ENCODE assay signal across 12 cellular contexts in genomic region chr18:75216926-75217303, GRCh38. TPM values are rescaled to one million over a fixed set of nuclear protein-coding genes. Genes with fewer than 3 reads are reported as not detected.
A peak's percentile ranks its signal among the peaks of the same experiment; 100 is the strongest.
DNase-seq lines count a peak whose midpoint lies in the region; ATAC-seq and TF ChIP-seq lines count a peak whose summit lies in the region.
"Had no signal": no experiment of that assay in that cellular context is flagged by ENCODE, and none has a peak within 500 bp of the region (broad histone marks: within the 10 kb centered on the region; RNA-seq: fewer than 3 reads in every experiment).

No MANE protein-coding gene starts in this region.

- no peak overlapping the region for H4K91ac ChIP-seq in H9 (ENCODE audit: insufficient read length, low read depth, low read length)

- H3K56ac ChIP-seq in H9 (ENCODE audit: insufficient read length, low read depth, low read length) = no peak overlapping the region

- no peaks in the 10 kb centered on the region for H3K9me3 Mint-ChIP-seq in CD8-positive, alpha-beta T cell
- no peaks in the 10 kb centered on the region for H3K9me3 Mint-ChIP-seq in H9

- H3K23me2 ChIP-seq in H9 (ENCODE audit: insufficient read length, low read depth, low read length, poor library complexity, severe bottlenecking) = no peaks in the 10 kb centered on the region

- CTCF ChIA-PET in CD8-positive, alpha-beta T cell (lab: Charles Lee) = interaction anchor here (1.1 kb wide), 1 partner anchor 24 kb away, joined by 3 read pairs; no protein-coding TSS in a partner anchor

- no peak for TF ChIP-seq CTCF in CD8-positive, alpha-beta T cell (IDR thresholded peaks at IDR 0.05)
- TF ChIP-seq CTCF in Peyer's patch (IDR thresholded peaks at IDR 0.05) (no peak), gastroesophageal sphincter (IDR thresholded peaks at IDR 0.05) (no peak), sigmoid colon (IDR thresholded peaks at IDR 0.05) (no peak), H9 (conservative IDR thresholded peaks at IDR 0.05) (no peak)

- no peak overlapping the region for H2BK20ac ChIP-seq in H9 (ENCODE audit: low read depth, low read length, poor library complexity, severe bottlenecking)

- H2BK12ac ChIP-seq in H9 (ENCODE audit: insufficient read length, low read depth, low read length) = no peak overlapping the region

- H3K79me2 ChIP-seq in H9 (ENCODE audit: insufficient read depth, low read length) = no peaks in the 10 kb centered on the region

- no peaks in the 10 kb centered on the region for H3K79me1 ChIP-seq in H9 (ENCODE audit: insufficient read depth, low read depth, low read length, poor library complexity, severe bottlenecking)

- 90 to 100% methylated on average over 3 to 6 of the region's 6 CpGs for WGBS in gastroesophageal sphincter (ENCODE audit: low coverage in 1 of 2), 2 donors
- 39 to 73% methylated on average over 6 of the region's 6 CpGs for whole genome bisulfite sequencing in sigmoid colon, 2 donors
- no CpG with 5 or more reads among the region's 6 CpGs for WGBS in H9 (ENCODE audit: extremely low coverage, insufficient read length, low lambda C conversion rate)

- no peak overlapping the region for H4K8ac ChIP-seq in H9 (replicated peaks; ENCODE audit: insufficient read length, low read depth, low read length)

- no peak overlapping the region for H2BK15ac ChIP-seq in H9 (ENCODE audit: low read depth, low read length)

- TF ChIP-seq EP300 in gastroesophageal sphincter (IDR thresholded peaks at IDR 0.05) (no peak), sigmoid colon (IDR thresholded peaks at IDR 0.05) (no peak)

- peaks cover 57% of the 10 kb centered on the region for H3K4me1 ChIP-seq in CD8-positive, alpha-beta T cell (ENCODE audit: insufficient read depth, low read length)
- peaks cover 0 to 81% (median 16%) of the 10 kb centered on the region in 4 donors for H3K4me1 ChIP-seq in Peyer's patch
- peaks cover 5 to 97% (median 10%) of the 10 kb centered on the region in 3 donors for H3K4me1 ChIP-seq in gastroesophageal sphincter
- H3K4me1 ChIP-seq in sigmoid colon = peaks cover 0 to 100% (median 63%) of the 10 kb centered on the region in 4 donors
- no peaks in the 10 kb centered on the region for H3K4me1 ChIP-seq in H9 (ENCODE audit: insufficient read depth, low read length)

- H2BK5ac ChIP-seq in H9 (ENCODE audit: insufficient read length, low read length) = no peak overlapping the region

- H3K4me1 Mint-ChIP-seq in CD8-positive, alpha-beta T cell (ENCODE audit: low read depth) = peaks cover 85% of the 10 kb centered on the region
- H3K4me1 Mint-ChIP-seq in H9 = peaks cover 7 to 13% of the 10 kb centered on the region in 2 experiments

- H3K9me3 ChIP-seq in CD8-positive, alpha-beta T cell (ENCODE audit: low read length) = no peaks in the 10 kb centered on the region
- H3K9me3 ChIP-seq in Peyer's patch (no peaks in the 10 kb centered on the region), gastroesophageal sphincter (no peaks in the 10 kb centered on the region), sigmoid colon (no peaks in the 10 kb centered on the region), H9 (ENCODE audit: control insufficient read depth, low read depth, low read length) (no peaks in the 10 kb centered on the region)
- H3K9me3 ChIP-seq: thoracic aorta had no signal

- intact Hi-C loops in CD8-positive, alpha-beta T cell (cut with DNase I, micrococcal nuclease) = loop anchor here in 1 of 2 experiments (10.0 kb wide), 3 partner anchors 722 to 1278 kb away; partner anchors contain the start of genes CNDP2 and ZNF516
- intact Hi-C loops in sigmoid colon (cut with DNase I) = no loop called here

- H2AFZ ChIP-seq in H9 (ENCODE audit: low read length) = no peak overlapping the region

- H3T11ph ChIP-seq in H9 (ENCODE audit: low read length) = no peak overlapping the region

- H3K4me3 ChIP-seq in CD8-positive, alpha-beta T cell (ENCODE audit: low read depth, low read length) = peak overlapping the region; percentile 27
- peak overlapping the region in 2 of 4 donors; percentile 2 to 12 for H3K4me3 ChIP-seq in Peyer's patch
- H3K4me3 ChIP-seq in gastroesophageal sphincter = no peak overlapping the region
- H3K4me3 ChIP-seq in sigmoid colon = no peak overlapping the region
- H3K4me3 ChIP-seq: thoracic aorta had no signal

- no peak overlapping the region for H3K14ac ChIP-seq in H9 (ENCODE audit: insufficient read depth, low read length)

- H3K18ac ChIP-seq in H9 (ENCODE audit: insufficient read length, low read depth, low read length) = no peak overlapping the region

- no peak overlapping the region for H3K4me2 ChIP-seq in H9 (ENCODE audit: insufficient read depth, insufficient read length, low read length)

- POLR2A ChIA-PET in CD8-positive, alpha-beta T cell (lab: Charles Lee) = no interaction called here

- TF ChIP-seq POLR2A in Peyer's patch (IDR thresholded peaks at IDR 0.05) (no peak), gastroesophageal sphincter (IDR thresholded peaks at IDR 0.05) (no peak), sigmoid colon (IDR thresholded peaks at IDR 0.05) (no peak)

- H3K36me3 ChIP-seq in CD8-positive, alpha-beta T cell (ENCODE audit: insufficient read depth, low read length) = no peaks in the 10 kb centered on the region
- no peaks in the 10 kb centered on the region for H3K36me3 ChIP-seq in Peyer's patch
- no peaks in the 10 kb centered on the region for H3K36me3 ChIP-seq in gastroesophageal sphincter
- H3K36me3 ChIP-seq in sigmoid colon = no peaks in the 10 kb centered on the region
- H3K36me3 ChIP-seq: thoracic aorta had no signal

- ATAC-seq in CD8-positive, alpha-beta T cell = no peak
- ATAC-seq in gastroesophageal sphincter = no peak
- ATAC-seq in HG02840 (IDR thresholded peaks at IDR 0.05; ENCODE audit: low FRiP score, unreplicated experiment) = no peak
- no peak for ATAC-seq in GM21717 (IDR thresholded peaks at IDR 0.05; ENCODE audit: unreplicated experiment)

- DNase-seq in CD8-positive, alpha-beta T cell = no peak
- DNase-seq in Peyer's patch (peak in 1 of 3 donors; percentile 51), sigmoid colon (no peak), H9 (no peak), HPDE6-E6E7 (ENCODE audit: extremely low spot score) (no peak)
- DNase-seq: activated CD4-positive, CD25-positive, alpha-beta regulatory T cell treated with anti-CD3 and anti-CD28 coated beads, Interleukin-2, amount 50 U/mL, for 72 hours; NCI-H1436; stimulated activated CD4-positive, alpha-beta T cell treated with anti-CD3 and anti-CD28 coated beads, Interleukin-4, amount 100 ng/mL, for 1 hour had no signal

- H3K27me3 ChIP-seq in CD8-positive, alpha-beta T cell (ENCODE audit: insufficient read depth, low read length) = no peaks in the 10 kb centered on the region
- H3K27me3 ChIP-seq in Peyer's patch (no peaks in the 10 kb centered on the region), gastroesophageal sphincter (no peaks in the 10 kb centered on the region), sigmoid colon (no peaks in the 10 kb centered on the region), H9 (ENCODE audit: insufficient read depth, low read length) (peaks cover 10% of the 10 kb centered on the region; the same call in 1 of the 2 replicates)

- peaks cover 7% of the 10 kb centered on the region for H3K36me3 Mint-ChIP-seq in CD8-positive, alpha-beta T cell
- no peaks in the 10 kb centered on the region for H3K36me3 Mint-ChIP-seq in H9 (ENCODE audit: insufficient read depth in 1 of 3, low read depth in 3 of 3)

- no peak overlapping the region for H3K23ac ChIP-seq in H9 (ENCODE audit: insufficient read length, low read depth, low read length)

- H4K20me1 ChIP-seq in H9 (ENCODE audit: control insufficient read depth, insufficient read depth, insufficient read length) = no peaks in the 10 kb centered on the region

- peak overlapping the region; percentile 63 for H3K4me3 Mint-ChIP-seq in CD8-positive, alpha-beta T cell
- H3K4me3 Mint-ChIP-seq in H9 = no peak overlapping the region

- H2BK120ac ChIP-seq in H9 (ENCODE audit: low read depth, low read length, poor library complexity, severe bottlenecking) = no peak overlapping the region

- H2AK5ac ChIP-seq in H9 (ENCODE audit: insufficient read length, low read length) = no peak overlapping the region

- no peaks in the 10 kb centered on the region for H3K27me3 Mint-ChIP-seq in CD8-positive, alpha-beta T cell (ENCODE audit: low read depth)
- H3K27me3 Mint-ChIP-seq in H9 (ENCODE audit: low read depth) = peaks cover 37% of the 10 kb centered on the region

- H3K4ac ChIP-seq in H9 (ENCODE audit: low read depth, low read length) = no peak overlapping the region

- peak overlapping the region; percentile 88 for H3K27ac Mint-ChIP-seq in CD8-positive, alpha-beta T cell
- H3K27ac Mint-ChIP-seq in H9 = no peak overlapping the region

- no peak overlapping the region for H4K5ac ChIP-seq in H9 (ENCODE audit: insufficient read length, low read depth, low read length)

- H3K9ac ChIP-seq in H9 (ENCODE audit: extremely low read depth, insufficient read length, low read length) = no peak overlapping the region

- peak overlapping the region; percentile 57 for H3K27ac ChIP-seq in CD8-positive, alpha-beta T cell (ENCODE audit: low read depth, low read length)
- H3K27ac ChIP-seq in Peyer's patch (peak overlapping the region; percentile 29 to 83 (median 70)), gastroesophageal sphincter (peak overlapping the region in 3 of 4 donors; percentile 27 to 44 (median 43)), sigmoid colon (peak overlapping the region; percentile 15 to 96 (median 78)), H9 (ENCODE audit: insufficient read length, low read depth, low read length) (no peak overlapping the region)

RNA-seq across cellular contexts. Expression of gene TSHZ1, which starts 6.3 kb away (rescaled TPM):
- total RNA-seq in CD8-positive, alpha-beta T cell = 10 to 100 TPM; 21.5 to 23.4 TPM
- total RNA-seq in Peyer's patch (10 to 100 TPM; 12.4 to 34.8 (median 28.4) TPM), gastroesophageal sphincter (10 to 100 TPM; 22.3 to 41.7 (median 33.8) TPM), sigmoid colon (10 to 100 TPM; 23.0 to 29.4 (median 27.9) TPM), H9 (2021) (0.15 and 0.24 TPM in 2 replicates)
- 1 to 10 TPM; 7.8 to 9.8 (median 8.8) TPM for polyA plus RNA-seq in sigmoid colon

RNA-seq across cellular contexts. Expression of gene PTGR3, which starts 8.0 kb away (rescaled TPM):
- total RNA-seq in CD8-positive, alpha-beta T cell = 1 to 10 TPM; 6.3 to 7.8 TPM
- total RNA-seq in Peyer's patch (10 to 100 TPM; 19.6 to 24.1 (median 20.8) TPM), gastroesophageal sphincter (10 to 100 TPM; 24.9 to 46.8 (median 29.6) TPM), sigmoid colon (10 to 100 TPM; 24.3 to 33.8 (median 25.4) TPM), H9 (2021) (1.6 and 2.7 TPM in 2 replicates)
- polyA plus RNA-seq in sigmoid colon = 10 to 100 TPM; 22.7 to 31.8 (median 29.4) TPM

Comparison
In these comparisons a context has a peak if more than half of its experiments do, and no peak if none do; other contexts are left out.
1. RNA of gene TSHZ1, which starts 6.3 kb away (total RNA-seq): 22.3 to 41.7 TPM in gastroesophageal sphincter, 12.4 to 34.8 TPM in Peyer's patch, 23.0 to 29.4 TPM in sigmoid colon and 21.5 to 23.4 TPM in CD8-positive, alpha-beta T cell; 0.15 to 0.24 TPM in H9; every median in the first group is over 10 times any median in the second.